1 cellular context compared by ENCODE assay signal in the genomic region with DNA sequence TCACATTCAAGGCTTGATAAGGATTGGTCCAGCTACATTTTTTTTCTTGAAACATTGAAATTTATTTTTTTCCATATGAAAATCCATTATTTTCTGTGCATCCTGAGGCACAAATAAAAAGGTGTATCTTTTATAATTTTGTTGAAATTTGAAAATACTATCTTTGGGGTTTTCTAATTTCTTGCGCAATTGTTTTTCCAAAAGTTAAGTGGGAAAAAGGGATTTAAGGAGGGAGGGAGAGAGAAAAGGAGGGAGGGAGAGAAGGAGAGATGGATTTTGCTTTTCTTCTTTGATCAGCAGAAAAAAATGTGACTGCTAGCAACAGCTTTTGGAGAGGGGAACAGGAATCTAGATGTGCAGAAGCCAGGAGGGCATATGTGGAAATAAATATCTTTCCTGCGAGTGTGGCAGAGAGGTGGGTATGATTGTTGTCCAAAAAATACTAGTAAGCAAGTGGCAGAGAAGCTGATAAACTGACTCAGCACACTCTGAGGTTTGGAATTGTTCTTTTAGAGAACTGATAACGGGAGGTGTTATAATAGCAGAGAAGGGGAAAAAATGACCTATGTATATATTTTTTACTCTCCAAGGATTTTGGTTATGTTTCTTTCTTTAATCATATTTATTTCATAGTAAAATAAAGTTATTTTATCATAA.
TF ChIP-seq lines count a peak whose summit lies in the region.

No MANE protein-coding gene starts in this region.

TF ChIP-seq in HepG2, 621 proteins besides CTCF, POLR2A, EP300 and RAD21 (continued from another document):
- TF ChIP-seq CEBPZ (IDR thresholded peaks at IDR 0.05; ENCODE audit: low read length), result no peak
- TF ChIP-seq POLR2AphosphoS2 (IDR thresholded peaks at IDR 0.05; ENCODE audit: low read depth, low read length), result no peak
- TF ChIP-seq CEBPB (IDR thresholded peaks at IDR 0.05; ENCODE audit: borderline replicate concordance, low read depth, low read length), result 0 out of 2 replicates have a peak, but pooled peaks have one; percentile 12
